In genomic region chr14:100239200-100239839, GRCh38 we compare ENCODE assay signal across 8 cellular contexts. TPM values are rescaled to one million over a fixed set of nuclear protein-coding genes. Genes with fewer than 3 reads are reported as not detected.
DNase-seq lines count a peak whose midpoint lies in the region; ATAC-seq and TF ChIP-seq lines count a peak whose summit lies in the region.

No MANE protein-coding gene starts in this region.

- H3K9me3 ChIP-seq in SU-DHL-6 (ENCODE audit: insufficient read depth, low read length) (no peaks in the 10 kb centered on the region), mesodermal cell (ENCODE audit: control insufficient read depth, low read length) (no peaks in the 10 kb centered on the region)

- H3K4me1 ChIP-seq in GM23338 (ENCODE audit: insufficient read depth) (peaks cover 34% of the 10 kb centered on the region), mesodermal cell (ENCODE audit: control insufficient read depth, insufficient read depth, low read length, poor library complexity, severe bottlenecking) (peaks cover 9% of the 10 kb centered on the region)

- peak overlapping the region; percentile 82 for H3K4me3 Mint-ChIP-seq in GM23338

- H2AFZ ChIP-seq in GM23338 (no peak overlapping the region), SU-DHL-6 (ENCODE audit: low read depth, low read length, severe bottlenecking) (no peak overlapping the region)

- H3K4me3 ChIP-seq in GM23338 (peak overlapping the region; percentile 95), SU-DHL-6 (ENCODE audit: insufficient read depth, low read length, poor library complexity, severe bottlenecking) (peak overlapping the region; percentile 91), mesodermal cell (ENCODE audit: extremely low read depth, insufficient read depth, low read length, poor library complexity, severe bottlenecking) (peak overlapping the region; percentile 90)

- 0% methylated on average over 53 to 65 of the region's 95 CpGs for WGBS in mesodermal cell (ENCODE audit: insufficient coverage in 2 of 2), 2 experiments

- no peak for ATAC-seq in GM23338

- peaks cover 47% of the 10 kb centered on the region for H3K4me1 Mint-ChIP-seq in GM23338

- no peaks in the 10 kb centered on the region for H3K9me2 ChIP-seq in GM23338 (ENCODE audit: insufficient read depth)
- no peaks in the 10 kb centered on the region for H3K9me2 ChIP-seq in SU-DHL-6 (replicated peaks; ENCODE audit: insufficient read depth, low read length)

- peaks cover 8% of the 10 kb centered on the region for H3K27me3 Mint-ChIP-seq in GM23338 (ENCODE audit: insufficient read depth, low read depth, poor library complexity)

- H3K36me3 ChIP-seq in GM23338 (ENCODE audit: insufficient read depth) (0 out of 2 replicates have a peak, but pooled peaks cover 5% of the 10 kb centered on the region), SU-DHL-6 (ENCODE audit: low read length) (0 out of 2 replicates have a peak, but pooled peaks cover 6% of the 10 kb centered on the region), mesodermal cell (ENCODE audit: control insufficient read depth, insufficient read depth, low read length) (peaks cover 45% of the 10 kb centered on the region)

- H3F3A ChIP-seq in GM23338 (replicated peaks; ENCODE audit: low read depth) (peaks cover 16% of the 10 kb centered on the region; the same call in 1 of the 2 replicates), SU-DHL-6 (ENCODE audit: insufficient read depth) (peaks cover 21% of the 10 kb centered on the region)

- TF ChIP-seq CTCF in GM23338 (conservative IDR thresholded peaks at IDR 0.05; ENCODE audit: low read depth in 2 of 2) (no peak), SU-DHL-6 (IDR thresholded peaks at IDR 0.05; ENCODE audit: insufficient read depth, low read length, poor library complexity, severe bottlenecking) (no peak)

- H3K27ac ChIP-seq in GM23338 (ENCODE audit: low read depth) (peak overlapping the region; percentile 91), SU-DHL-6 (ENCODE audit: low read depth, low read length) (peak overlapping the region; percentile 90), cingulate gyrus (ENCODE audit: low read depth, low read length) (peak overlapping the region; percentile 95), mesodermal cell (ENCODE audit: low read depth, low read length, severe bottlenecking) (peak overlapping the region; percentile 82), temporal lobe (ENCODE audit: low read depth, low read length) (peak overlapping the region; percentile 92)

- peak overlapping the region; percentile 96 for H3K9ac ChIP-seq in SU-DHL-6 (ENCODE audit: low read length)

- H3K79me2 ChIP-seq in GM23338 (replicated peaks; ENCODE audit: insufficient read depth) (peaks cover 82% of the 10 kb centered on the region), SU-DHL-6 (ENCODE audit: insufficient read depth, low read length) (peaks cover 90% of the 10 kb centered on the region)

- H3K27me3 ChIP-seq in GM23338 (ENCODE audit: insufficient read depth) (no peaks in the 10 kb centered on the region), SU-DHL-6 (ENCODE audit: low read length) (no peaks in the 10 kb centered on the region)

- peaks cover 37% of the 10 kb centered on the region for H3K36me3 Mint-ChIP-seq in GM23338 (ENCODE audit: low read depth)

- 0 out of 2 replicates have a peak overlapping the region, but pooled peaks have one; percentile 72 for H3K27ac Mint-ChIP-seq in GM23338

- H4K20me1 ChIP-seq in GM23338 (replicated peaks; ENCODE audit: insufficient read depth) (peaks cover 68% of the 10 kb centered on the region), SU-DHL-6 (ENCODE audit: low read depth, low read length) (peaks cover 27% of the 10 kb centered on the region)

- H3K9me3 Mint-ChIP-seq in GM23338 = peaks cover 3% of the 10 kb centered on the region; the same call in 2 of the 3 replicates

- DNase-seq in GM23338 (ENCODE audit: low spot score) (no peak), DMS153 treated with DMSO at 0.1 percent for 48 hours (lab: John Stamatoyannopoulos, UW; ENCODE audit: unreplicated experiment) (no peak), GM19238 (ENCODE audit: insufficient read length, low spot score) (no peak), AML-193 (lab: John Stamatoyannopoulos, UW) (no peak)

- H3K4me2 ChIP-seq in GM23338 = peak overlapping the region; percentile 86
- H3K4me2 ChIP-seq in SU-DHL-6 (ENCODE audit: low read depth, low read length, poor library complexity, severe bottlenecking) = peak overlapping the region; percentile 50

TF ChIP-seq in GM23338, 12 proteins besides CTCF, POLR2A, EP300 and RAD21:
- TF ChIP-seq POLR2AphosphoS5 (IDR thresholded peaks at IDR 0.05; ENCODE audit: low read depth) = no peak

RNA-seq across cellular contexts. Expression of gene YY1, which starts 0.4 kb away (rescaled TPM):
- total RNA-seq in GM23338 (2014; rRNA removed; shearing (Covaris generic)) = 79.5 and 88.2 TPM in 2 replicates
- polyA plus RNA-seq in GM23338 (2016; fragmentation: Nextera tagmentation; extraction: Ambion mirVana) = 126 and 128 TPM in 2 replicates
- 76.3 TPM for polyA plus RNA-seq in mesodermal cell (2013, experiment 1 of 2)
- 79.0 TPM for polyA plus RNA-seq in mesodermal cell (2013, experiment 2 of 2)
- 39.1 TPM for total RNA-seq in temporal lobe
